In genomic region chr19:19054315-19054938, GRCh38 we compare ENCODE assay signal across 15 cellular contexts. TPM values are rescaled to one million over a fixed set of nuclear protein-coding genes. Genes with fewer than 3 reads are reported as not detected.
DNase-seq lines count a peak whose midpoint lies in the region; ATAC-seq and TF ChIP-seq lines count a peak whose summit lies in the region.
"Had no signal": no experiment of that assay in that cellular context is flagged by ENCODE, and none has a peak within 500 bp of the region (broad histone marks: within the 10 kb centered on the region; RNA-seq: fewer than 3 reads in every experiment).

No MANE protein-coding gene starts in this region.

- H3K36me3 ChIP-seq in HEK293 (ENCODE audit: control insufficient read depth in 2 of 2, insufficient read depth in 1 of 2, low read length in 2 of 2) (peaks cover 0 to 85% of the 10 kb centered on the region in 2 experiments; a peak in 2 of 3 replicates), liver (ENCODE audit: control insufficient read depth in 4 of 4, insufficient read depth in 3 of 4, low read depth in 1 of 4, low read length in 3 of 4) (peaks cover 0 to 14% (median 9%) of the 10 kb centered on the region in 4 donors), neuronal stem cell (replicated peaks in 1 of 2; ENCODE audit: control insufficient read depth in 2 of 2, insufficient read depth in 2 of 2, low read length in 2 of 2) (peaks cover 44 to 94% of the 10 kb centered on the region in 2 donors)

- H3K4me1 ChIP-seq in HEK293 (ENCODE audit: control insufficient read depth, insufficient read depth, low read length) (no peaks in the 10 kb centered on the region), liver (ENCODE audit: control insufficient read depth in 4 of 4, insufficient read depth in 4 of 4, low read length in 3 of 4) (peaks cover 9 to 85% (median 64%) of the 10 kb centered on the region in 4 donors), neuronal stem cell (ENCODE audit: control insufficient read depth in 2 of 2, insufficient read depth in 1 of 2, low read depth in 1 of 2, low read length in 2 of 2) (no peaks in the 10 kb centered on the region)
- H3K4me1 ChIP-seq: A549, Caco-2 had no signal

- H2BK5ac ChIP-seq in neuronal stem cell (ENCODE audit: low read length) = no peak overlapping the region

- H3K14ac ChIP-seq in neuronal stem cell (ENCODE audit: low read length) = no peak overlapping the region

- no peak for TF ChIP-seq RAD21 in liver (IDR thresholded peaks at IDR 0.05)

- TF ChIP-seq CTCF in HEK293 (tag by site-specific recombination; IDR thresholded peaks at IDR 0.05) = no peak
- TF ChIP-seq CTCF in liver (IDR thresholded peaks at IDR 0.05; ENCODE audit: low read depth, low read length, missing input control) = no peak

- no peak overlapping the region for H2BK120ac ChIP-seq in neuronal stem cell (ENCODE audit: low read depth, low read length)

- no peak overlapping the region for H2BK15ac ChIP-seq in neuronal stem cell (ENCODE audit: low read length)

- H3K9me3 ChIP-seq in HEK293 (ENCODE audit: control insufficient read depth, insufficient read depth, low read depth, low read length) = no peaks in the 10 kb centered on the region
- H3K9me3 ChIP-seq in liver (ENCODE audit: control insufficient read depth in 4 of 4, low read length in 3 of 4) = no peaks in the 10 kb centered on the region
- no peaks in the 10 kb centered on the region for H3K9me3 ChIP-seq in neuronal stem cell (replicated peaks in 1 of 2; ENCODE audit: control insufficient read depth in 2 of 2, insufficient read depth in 1 of 2, low read depth in 1 of 2, low read length in 2 of 2)
- H3K9me3 ChIP-seq: A549; BLaER1 treated with 17β-estradiol and CSF1 and Interleukin-3, amounts not matched to agents 10 nM and 100 nM; Caco-2 had no signal

- H3K27ac ChIP-seq in HEK293 (ENCODE audit: extremely low read depth, low read depth, low read length) (no peak overlapping the region), liver (ENCODE audit: low read depth in 1 of 2, low read length in 2 of 2) (peak overlapping the region; percentile 28 to 83), neuronal stem cell (replicated peaks; ENCODE audit: low read length) (no peak overlapping the region)
- H3K27ac ChIP-seq: 22Rv1; A549; BLaER1 treated with 17β-estradiol and CSF1 and Interleukin-3, amounts not matched to agents 10 nM and 100 nM; C4-2B had no signal

- no peak overlapping the region for H2AK5ac ChIP-seq in neuronal stem cell (ENCODE audit: low read depth, low read length)

- H3K4me3 ChIP-seq in HEK293 (ENCODE audit: low read depth, low read length) (no peak overlapping the region), liver (ENCODE audit: low read depth in 1 of 3, low read length in 3 of 3) (peak overlapping the region in 2 of 3 donors; percentile 21 to 23), neuronal stem cell (ENCODE audit: low read length in 2 of 2) (no peak overlapping the region)
- H3K4me3 ChIP-seq: A549; BLaER1 treated with 17β-estradiol and CSF1 and Interleukin-3, amounts not matched to agents 10 nM and 100 nM had no signal

- H3K9ac ChIP-seq in liver (ENCODE audit: low read depth in 1 of 2, low read length in 2 of 2) = peak overlapping the region; percentile 5 to 23
- no peak overlapping the region for H3K9ac ChIP-seq in neuronal stem cell (ENCODE audit: low read depth, low read length, poor library complexity)
- H3K9ac ChIP-seq: BLaER1 treated with 17β-estradiol and CSF1 and Interleukin-3, amounts not matched to agents 10 nM and 100 nM had no signal

- H3K4me2 ChIP-seq in neuronal stem cell (ENCODE audit: insufficient read depth, low read length, poor library complexity, severe bottlenecking) = no peak overlapping the region
- H3K4me2 ChIP-seq: A549; BLaER1 treated with 17β-estradiol and CSF1 and Interleukin-3, amounts not matched to agents 10 nM and 100 nM had no signal

- no peak overlapping the region for H4K91ac ChIP-seq in neuronal stem cell (ENCODE audit: low read depth, low read length, poor library complexity)

- H3K27me3 ChIP-seq in liver (ENCODE audit: control insufficient read depth in 4 of 4, insufficient read depth in 4 of 4, low read length in 3 of 4) = no peaks in the 10 kb centered on the region
- no peaks in the 10 kb centered on the region for H3K27me3 ChIP-seq in neuronal stem cell (ENCODE audit: control insufficient read depth in 3 of 3, insufficient read depth in 3 of 3, low read depth in 1 of 3, low read length in 3 of 3)
- H3K27me3 ChIP-seq: BLaER1 treated with 17β-estradiol and CSF1 and Interleukin-3, amounts not matched to agents 10 nM and 100 nM had no signal

- DNase-seq in left lobe of liver (ENCODE audit: low spot score) = no peak
- no peak for DNase-seq in neuronal stem cell (ENCODE audit: low spot score)
- no peak for DNase-seq in iPS-NIHi11 (ENCODE audit: low spot score)
- DNase-seq in GM19238 (ENCODE audit: insufficient read length, low spot score) = no peak
- DNase-seq: AML-193, DMS79 treated with DMSO at 0.1 percent for 48 hours, GF-D8 had no signal

- H3K79me1 ChIP-seq in neuronal stem cell (ENCODE audit: low read depth, low read length) = peaks cover 4% of the 10 kb centered on the region

- no peak overlapping the region for H3K4ac ChIP-seq in neuronal stem cell (ENCODE audit: low read length)

- H3K23ac ChIP-seq in neuronal stem cell (ENCODE audit: low read depth, low read length, poor library complexity) = peak overlapping the region; percentile 5

- H4K8ac ChIP-seq in neuronal stem cell (ENCODE audit: low read depth, low read length) = no peak overlapping the region

- ATAC-seq in left lobe of liver = peak; percentile 5
- ATAC-seq in GM19467 (IDR thresholded peaks at IDR 0.05; ENCODE audit: unreplicated experiment) = no peak

- POLR2A ChIA-PET in HEK293 (lab: Yijun Ruan, JAX) = interaction anchor here (0.6 to 1.3 kb wide), 2 partner anchors 8 to 37 kb away, joined by 4 read pairs; no protein-coding TSS in a partner anchor

- CTCF ChIA-PET in HEK293 (lab: Yijun Ruan, JAX) = interaction anchor here (0.6 to 1.7 kb wide), 10 partner anchors 9 to 440 kb away, joined by 3 to 12 read pairs (median 4); no protein-coding TSS in a partner anchor

- 65% methylated on average over 15 of the region's 15 CpGs for WGBS in liver
- WGBS in neuronal stem cell (ENCODE audit: extremely low coverage in 2 of 2, insufficient read length in 2 of 2, insufficient replicate concordance in 1 of 2), 2 donors = no CpG with 5 or more reads among the region's 15 CpGs

- no peak overlapping the region for H2AFZ ChIP-seq in neuronal stem cell (ENCODE audit: low read length)

- H2BK12ac ChIP-seq in neuronal stem cell (ENCODE audit: low read length) = no peak overlapping the region

- no peak overlapping the region for H3K18ac ChIP-seq in neuronal stem cell (ENCODE audit: low read length)

TF ChIP-seq in HEK293, 187 proteins besides CTCF, POLR2A, EP300 and RAD21:
- TF ChIP-seq SCRT2 (tag by site-specific recombination; IDR thresholded peaks at IDR 0.05) (peak; percentile 89), SCRT1 (tag by site-specific recombination; IDR thresholded peaks at IDR 0.05; ENCODE audit: borderline replicate concordance) (peak; percentile 79), ZBTB21 (tag by site-specific recombination; IDR thresholded peaks at IDR 0.05) (no peak), ZNF747 (tag by site-specific recombination; IDR thresholded peaks at IDR 0.05) (no peak)

TF ChIP-seq in liver, 16 proteins besides CTCF, POLR2A, EP300 and RAD21 (continues in another document):
- TF ChIP-seq HNF4A (conservative IDR thresholded peaks at IDR 0.05) = peak; percentile 62 to 77
- TF ChIP-seq RXRA (IDR thresholded peaks at IDR 0.05) = peak; percentile 4 to 17
- TF ChIP-seq JUND (IDR thresholded peaks at IDR 0.05) = no peak
- TF ChIP-seq EGR1 (IDR thresholded peaks at IDR 0.05; ENCODE audit: low read depth in 2 of 2) = no peak
- no peak for TF ChIP-seq SP1 (IDR thresholded peaks at IDR 0.05)
- TF ChIP-seq MAX (IDR thresholded peaks at IDR 0.05) = no peak
- no peak for TF ChIP-seq YY1 (IDR thresholded peaks at IDR 0.05)
- no peak for TF ChIP-seq GABPA (IDR thresholded peaks at IDR 0.05 in 1 of 2, conservative IDR thresholded peaks at IDR 0.05 in 1 of 2)
- TF ChIP-seq ZBTB33 (IDR thresholded peaks at IDR 0.05) = no peak
- no peak for TF ChIP-seq FOXA2 (IDR thresholded peaks at IDR 0.05)

RNA-seq across cellular contexts. Expression of gene SLC25A42, which starts 9.4 kb away (rescaled TPM):
- total RNA-seq in left lobe of liver (77.8 TPM), liver (10 to 100 TPM; 24.7 to 79.7 TPM)
- polyA plus RNA-seq in liver = 10 to 100 TPM; 40.7 to 89.6 TPM
- polyA plus RNA-seq in neuronal stem cell (2013, experiment 1 of 2) = 6.8 TPM
- 7.2 TPM for polyA plus RNA-seq in neuronal stem cell (2013, experiment 2 of 2)

RNA-seq across cellular contexts. Expression of gene ARMC6, which starts 21.0 kb away (rescaled TPM):
- 50.9 TPM for total RNA-seq in left lobe of liver
- 10 to 100 TPM; 28.7 to 31.2 TPM for total RNA-seq in liver
- 10 to 100 TPM; 23.9 to 38.3 TPM for polyA plus RNA-seq in liver
- polyA plus RNA-seq in neuronal stem cell (2013, experiment 1 of 2) = 15.0 TPM
- polyA plus RNA-seq in neuronal stem cell (2013, experiment 2 of 2) = 14.5 TPM

RNA-seq across cellular contexts. Expression of gene SUGP2, which starts 21.1 kb away (rescaled TPM):
- total RNA-seq in left lobe of liver (35.4 TPM), liver (10 to 100 TPM; 18.7 to 29.0 TPM)
- polyA plus RNA-seq in liver = 10 to 100 TPM in 1 of 2 donors, 1 to 10 TPM in 1; 9.6 to 19.7 TPM
- 103 TPM for polyA plus RNA-seq in neuronal stem cell (2013, experiment 1 of 2)
- polyA plus RNA-seq in neuronal stem cell (2013, experiment 2 of 2) = 101 TPM

Comparison
In these comparisons a context has a peak if more than half of its experiments do, and no peak if none do; other contexts are left out.
1. H3K27ac ChIP-seq: peak in liver (2 of 2); none in HEK293 (single experiment) and neuronal stem cell (single experiment).
2. H3K4me3 ChIP-seq: peak in liver (2 of 3); none in HEK293 (single experiment) and neuronal stem cell (0 of 2).